Comparison of ENCODE assay signal across 8 cellular contexts in the genomic region with DNA sequence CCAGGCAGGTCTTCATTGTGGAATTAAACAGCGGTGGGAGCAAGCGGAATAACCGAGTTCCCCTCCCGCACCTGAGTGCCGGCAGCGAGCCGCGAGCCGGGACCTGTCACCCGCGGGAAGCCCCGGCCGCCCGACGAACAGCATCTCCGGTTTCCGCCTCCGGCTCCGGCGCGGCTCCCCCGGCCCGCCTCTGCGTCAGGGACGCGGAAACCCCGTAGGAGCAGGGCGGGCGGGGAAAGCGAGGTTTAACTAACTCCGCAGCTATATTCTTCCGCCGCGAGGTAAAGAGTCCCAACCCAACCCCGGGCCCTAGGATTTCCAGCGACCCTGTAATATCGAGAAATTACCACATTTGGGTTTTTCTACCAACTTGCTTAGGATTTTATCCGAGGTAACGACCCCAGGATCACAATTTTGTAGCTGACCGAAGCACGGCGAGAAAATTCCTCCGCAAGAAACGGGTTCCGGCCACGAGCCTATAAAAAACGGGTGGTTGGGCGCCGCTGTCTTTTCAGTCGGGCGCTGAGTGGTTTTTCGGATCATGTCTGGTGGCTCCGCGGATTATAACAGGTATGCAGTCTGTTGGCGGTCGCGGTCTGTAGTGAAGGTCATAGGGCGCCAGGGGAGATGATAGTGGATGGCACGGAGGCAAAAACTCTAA. TPM values are rescaled to one million over a fixed set of nuclear protein-coding genes. Genes with fewer than 3 reads are reported as not detected.
DNase-seq lines count a peak whose midpoint lies in the region; ATAC-seq and TF ChIP-seq lines count a peak whose summit lies in the region.

A gene (plus strand): TSS at position 508 of the 661 bp plus-strand sequence. CDS start 34 bp downstream, at position 542.

- CTCF ChIA-PET in HEK293 (lab: Yijun Ruan, JAX): interaction anchor here (0.6 kb wide), 1 partner anchor 234 kb away, joined by 3 read pairs; no protein-coding TSS in a partner anchor

- H3K27ac Mint-ChIP-seq in neural crest cell (ENCODE audit: unreplicated experiment): peak within 1 kb of the TSS; percentile 100
- peak within 1 kb of the TSS; percentile 100 for H3K27ac Mint-ChIP-seq in stimulated activated naive CD8-positive, alpha-beta T cell treated with anti-CD3 and anti-CD28 coated beads, Interleukin-15, amount 100 ng/mL, for 72 hours

- TF ChIP-seq CTCF in HEK293 (tag by site-specific recombination; IDR thresholded peaks at IDR 0.05) (no peak), fibroblast of villous mesenchyme (IDR thresholded peaks at IDR 0.05; ENCODE audit: insufficient read depth, low read depth, low read length) (no peak), neural crest cell (conservative IDR thresholded peaks at IDR 0.05) (no peak)

- H3K4me3 Mint-ChIP-seq in neural crest cell: peak within 1 kb of the TSS; percentile 99
- H3K4me3 Mint-ChIP-seq in stimulated activated naive CD8-positive, alpha-beta T cell treated with anti-CD3 and anti-CD28 coated beads, Interleukin-15, amount 100 ng/mL, for 72 hours: peak within 1 kb of the TSS; percentile 97 to 100

- peak; percentile 81 for ATAC-seq in stimulated activated naive CD8-positive, alpha-beta T cell treated with anti-CD3 and anti-CD28 coated beads, Interleukin-15, amount 100 ng/mL, for 72 hours

- peak within 1 kb of the TSS; percentile 97 for H3K27ac ChIP-seq in HEK293 (ENCODE audit: extremely low read depth, low read depth, low read length)
- peak within 1 kb of the TSS; percentile 99 for H3K27ac ChIP-seq in SJSA1

- no peaks in the 10 kb centered on the region for H3K9me3 Mint-ChIP-seq in neural crest cell
- H3K9me3 Mint-ChIP-seq in stimulated activated naive CD8-positive, alpha-beta T cell treated with anti-CD3 and anti-CD28 coated beads, Interleukin-15, amount 100 ng/mL, for 72 hours: no peaks in the 10 kb centered on the region

- no peaks in the 10 kb centered on the region for H3K9me3 ChIP-seq in HEK293 (ENCODE audit: control insufficient read depth, insufficient read depth, low read depth, low read length)
- H3K9me3 ChIP-seq in SJSA1 (replicated peaks): no peaks in the 10 kb centered on the region

- H3K27me3 Mint-ChIP-seq in neural crest cell (ENCODE audit: low read depth): peaks cover 15% of the 10 kb centered on the region
- H3K27me3 Mint-ChIP-seq in stimulated activated naive CD8-positive, alpha-beta T cell treated with anti-CD3 and anti-CD28 coated beads, Interleukin-15, amount 100 ng/mL, for 72 hours: no peaks in the 10 kb centered on the region

- in situ Hi-C loops in G401 (cut with HindIII; ENCODE audit: low sequenced_read_pairs): no loop called here

- peaks cover 40% of the 10 kb centered on the region for H3K36me3 Mint-ChIP-seq in neural crest cell (ENCODE audit: low read depth)

- H3K4me3 ChIP-seq in HEK293 (ENCODE audit: low read depth, low read length): peak within 1 kb of the TSS; percentile 100
- H3K4me3 ChIP-seq in SJSA1: peak within 1 kb of the TSS; percentile 84
- peak within 1 kb of the TSS; percentile 100 for H3K4me3 ChIP-seq in fibroblast of villous mesenchyme (ENCODE audit: low read depth, low read length)

- H3K4me1 ChIP-seq in HEK293 (ENCODE audit: control insufficient read depth, insufficient read depth, low read length): no peaks in the 10 kb centered on the region
- peaks cover 18% of the 10 kb centered on the region for H3K4me1 ChIP-seq in SJSA1 (replicated peaks)

- H3K4me1 Mint-ChIP-seq in neural crest cell: peaks cover 54% of the 10 kb centered on the region
- H3K4me1 Mint-ChIP-seq in stimulated activated naive CD8-positive, alpha-beta T cell treated with anti-CD3 and anti-CD28 coated beads, Interleukin-15, amount 100 ng/mL, for 72 hours: peaks cover 46% of the 10 kb centered on the region

- DNase-seq in G401 (ENCODE audit: low spot score) (peak; percentile 86), MV-4-11 (lab: John Stamatoyannopoulos, UW) (peak; percentile 72), SJSA1 (ENCODE audit: low read depth in 1 of 2, low spot score in 2 of 2) (peak; percentile 85 to 92), fibroblast of villous mesenchyme (ENCODE audit: low read depth) (peak; percentile 93), neural crest cell (ENCODE audit: low read depth, low spot score) (peak; percentile 83)
- DNase-seq in activated gamma-delta T cell treated with anti-CD3 and anti-CD28 coated beads, Interleukin-2, amount 50 U/mL, for 16 hours (ENCODE audit: low read depth): peak; percentile 82
- DNase-seq in stimulated activated naive CD8-positive, alpha-beta T cell treated with anti-CD3 and anti-CD28 coated beads, Interleukin-15, amount 100 ng/mL, for 72 hours: peak; percentile 93 to 94

- H3K27me3 ChIP-seq in SJSA1 (replicated peaks): no peaks in the 10 kb centered on the region

- POLR2A ChIA-PET in HEK293 (lab: Yijun Ruan, JAX): interaction anchor here (0.7 to 4.2 kb wide), 17 partner anchors 9 to 318 kb away, joined by 3 to 35 read pairs (median 5); a partner anchor contains a TSS

- H3K36me3 ChIP-seq in HEK293 (ENCODE audit: control insufficient read depth in 2 of 2, insufficient read depth in 1 of 2, low read length in 2 of 2) (peaks cover 0 to 47% of the 10 kb centered on the region in 2 experiments; a peak in 2 of 3 replicates), SJSA1 (peaks cover 48% of the 10 kb centered on the region)

TF ChIP-seq in HEK293, 187 proteins besides CTCF, POLR2A, EP300 and RAD21 (continues in another document):
- peak; percentile 60; the same call in 1 of the 2 replicates for TF ChIP-seq ZNF558 (tag by site-specific recombination; IDR thresholded peaks at IDR 0.05)
- peak; percentile 62 for TF ChIP-seq ZNF394 (tag by site-specific recombination; IDR thresholded peaks at IDR 0.05; ENCODE audit: borderline replicate concordance)
- peak; percentile 67 for TF ChIP-seq EGR2 (tag by site-specific recombination; IDR thresholded peaks at IDR 0.05; ENCODE audit: low read depth)
- peak; percentile 62; the same call in 1 of the 2 replicates for TF ChIP-seq YY1 (tag by site-specific recombination; IDR thresholded peaks at IDR 0.05)
- TF ChIP-seq, protein P1, sequence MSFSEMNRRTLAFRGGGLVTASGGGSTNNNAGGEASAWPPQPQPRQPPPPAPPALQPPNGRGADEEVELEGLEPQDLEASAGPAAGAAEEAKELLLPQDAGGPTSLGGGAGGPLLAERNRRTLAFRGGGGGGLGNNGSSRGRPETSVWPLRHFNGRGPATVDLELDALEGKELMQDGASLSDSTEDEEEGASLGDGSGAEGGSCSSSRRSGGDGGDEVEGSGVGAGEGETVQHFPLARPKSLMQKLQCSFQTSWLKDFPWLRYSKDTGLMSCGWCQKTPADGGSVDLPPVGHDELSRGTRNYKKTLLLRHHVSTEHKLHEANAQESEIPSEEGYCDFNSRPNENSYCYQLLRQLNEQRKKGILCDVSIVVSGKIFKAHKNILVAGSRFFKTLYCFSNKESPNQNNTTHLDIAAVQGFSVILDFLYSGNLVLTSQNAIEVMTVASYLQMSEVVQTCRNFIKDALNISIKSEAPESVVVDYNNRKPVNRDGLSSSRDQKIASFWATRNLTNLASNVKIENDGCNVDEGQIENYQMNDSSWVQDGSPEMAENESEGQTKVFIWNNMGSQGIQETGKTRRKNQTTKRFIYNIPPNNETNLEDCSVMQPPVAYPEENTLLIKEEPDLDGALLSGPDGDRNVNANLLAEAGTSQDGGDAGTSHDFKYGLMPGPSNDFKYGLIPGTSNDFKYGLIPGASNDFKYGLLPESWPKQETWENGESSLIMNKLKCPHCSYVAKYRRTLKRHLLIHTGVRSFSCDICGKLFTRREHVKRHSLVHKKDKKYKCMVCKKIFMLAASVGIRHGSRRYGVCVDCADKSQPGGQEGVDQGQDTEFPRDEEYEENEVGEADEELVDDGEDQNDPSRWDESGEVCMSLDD (tag by site-specific recombination; IDR thresholded peaks at IDR 0.05): no peak; the same call in 1 of the 2 replicates
- TF ChIP-seq ZNF350 (tag by site-specific recombination; IDR thresholded peaks at IDR 0.05): peak; percentile 27; the same call in 1 of the 2 replicates
- TF ChIP-seq SP2 (tag by site-specific recombination; IDR thresholded peaks at IDR 0.05): peak; percentile 64
- TF ChIP-seq ZNF660 (tag by site-specific recombination; IDR thresholded peaks at IDR 0.05): peak; percentile 75; the same call in 1 of the 2 replicates
- TF ChIP-seq ZNF426 (tag by site-specific recombination; IDR thresholded peaks at IDR 0.05): no peak
- peak; percentile 72 for TF ChIP-seq ZNF76 (tag by site-specific recombination; IDR thresholded peaks at IDR 0.05; ENCODE audit: borderline replicate concordance, low read depth)
- TF ChIP-seq SCRT2 (tag by site-specific recombination; IDR thresholded peaks at IDR 0.05): no peak; the same call in none of the 2 replicates
- TF ChIP-seq, protein P2, sequence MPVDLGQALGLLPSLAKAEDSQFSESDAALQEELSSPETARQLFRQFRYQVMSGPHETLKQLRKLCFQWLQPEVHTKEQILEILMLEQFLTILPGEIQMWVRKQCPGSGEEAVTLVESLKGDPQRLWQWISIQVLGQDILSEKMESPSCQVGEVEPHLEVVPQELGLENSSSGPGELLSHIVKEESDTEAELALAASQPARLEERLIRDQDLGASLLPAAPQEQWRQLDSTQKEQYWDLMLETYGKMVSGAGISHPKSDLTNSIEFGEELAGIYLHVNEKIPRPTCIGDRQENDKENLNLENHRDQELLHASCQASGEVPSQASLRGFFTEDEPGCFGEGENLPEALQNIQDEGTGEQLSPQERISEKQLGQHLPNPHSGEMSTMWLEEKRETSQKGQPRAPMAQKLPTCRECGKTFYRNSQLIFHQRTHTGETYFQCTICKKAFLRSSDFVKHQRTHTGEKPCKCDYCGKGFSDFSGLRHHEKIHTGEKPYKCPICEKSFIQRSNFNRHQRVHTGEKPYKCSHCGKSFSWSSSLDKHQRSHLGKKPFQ (tag by site-specific recombination; IDR thresholded peaks at IDR 0.05): no peak
- no peak for TF ChIP-seq ZNF169 (tag by site-specific recombination; IDR thresholded peaks at IDR 0.05)
- peak; percentile 87 for TF ChIP-seq SCRT1 (tag by site-specific recombination; IDR thresholded peaks at IDR 0.05; ENCODE audit: borderline replicate concordance)
- no peak for TF ChIP-seq ZNF112 (tag by site-specific recombination; IDR thresholded peaks at IDR 0.05)
- no peak for TF ChIP-seq HOXD13 (CRISPR knock-in tag; IDR thresholded peaks at IDR 0.05; ENCODE audit: borderline replicate concordance)
- TF ChIP-seq ZNF366 (tag by site-specific recombination; conservative IDR thresholded peaks at IDR 0.05): no peak
- TF ChIP-seq ZNF48 (tag by site-specific recombination; IDR thresholded peaks at IDR 0.05): no peak
- TF ChIP-seq MZF1 (tag by site-specific recombination; IDR thresholded peaks at IDR 0.05; ENCODE audit: borderline replicate concordance): 0 out of 2 replicates have a peak, but pooled peaks have one; percentile 10

RNA-seq across cellular contexts. Expression of the gene that starts here (rescaled TPM):
- 215 and 286 TPM in 2 replicates for total RNA-seq in G401 (2014; rRNA removed; shearing (Covaris generic))
- total RNA-seq in SJSA1 (2014; rRNA removed; shearing (Covaris generic)): 466 and 604 TPM in 2 replicates
- total RNA-seq in fibroblast of villous mesenchyme (319 and 691 TPM in 2 replicates), neural crest cell (364 and 369 TPM in 2 replicates)

Comparison
In these comparisons a context has a peak if more than half of its experiments do, and no peak if none do; other contexts are left out.
1. Peak in every context shown above with its lines: DNase-seq, ATAC-seq, H3K4me3 ChIP-seq and H3K27ac ChIP-seq.